Comparison of ENCODE assay signal across 21 cellular contexts in genomic region chr2:225254363-225254762, GRCh38.
DNase-seq lines count a peak whose midpoint lies in the region; ATAC-seq and TF ChIP-seq lines count a peak whose summit lies in the region.
"Had no signal": no experiment of that assay in that cellular context is flagged by ENCODE, and none has a peak within 500 bp of the region (broad histone marks: within the 10 kb centered on the region; RNA-seq: fewer than 3 reads in every experiment).

No MANE protein-coding gene starts in this region.

- TF ChIP-seq CTCF in IMR-90 (conservative IDR thresholded peaks at IDR 0.05; ENCODE audit: low read depth, low read length), result no peak
- no peak for TF ChIP-seq CTCF in retinal pigment epithelial cell (conservative IDR thresholded peaks at IDR 0.05; ENCODE audit: low read depth, low read length)

- dilution Hi-C loops in IMR-90 (cut with HindIII; ENCODE audit: low sequenced_read_pairs, unreplicated experiment), result no loop called here

- no peak overlapping the region for H4K8ac ChIP-seq in IMR-90 (ENCODE audit: low read depth in 2 of 2, low read length in 2 of 2)
- no peak overlapping the region for H4K8ac ChIP-seq in mesendoderm (ENCODE audit: low read depth, low read length)

- H3K27me3 ChIP-seq in IMR-90 (ENCODE audit: control insufficient read depth, insufficient read depth, low read length) (no peaks in the 10 kb centered on the region; the same call in 1 of the 2 replicates), mesendoderm (ENCODE audit: insufficient read depth, low read length, poor library complexity) (no peaks in the 10 kb centered on the region)
- H3K27me3 ChIP-seq: BLaER1 treated with 17β-estradiol and CSF1 and Interleukin-3, amounts not matched to agents 10 nM and 100 nM had no signal

- H3K36me3 ChIP-seq in IMR-90 (ENCODE audit: control insufficient read depth, insufficient read depth, low read length) (no peaks in the 10 kb centered on the region), SK-N-MC (ENCODE audit: insufficient read depth, low read length) (no peaks in the 10 kb centered on the region), mesendoderm (ENCODE audit: control insufficient read depth, insufficient read depth, low read length) (no peaks in the 10 kb centered on the region)
- H3K36me3 ChIP-seq: BLaER1 treated with 17β-estradiol and CSF1 and Interleukin-3, amounts not matched to agents 10 nM and 100 nM had no signal

- WGBS in IMR-90 (ENCODE audit: extremely low coverage in 2 of 2, insufficient read length in 1 of 2), 2 experiments, result no CpG with 5 or more reads among the region's 3 CpGs
- WGBS in mesendoderm (ENCODE audit: extremely low coverage, insufficient coverage, low lambda C conversion rate), result no CpG with 5 or more reads among the region's 3 CpGs

- H2BK20ac ChIP-seq in IMR-90 (ENCODE audit: low read depth, low read length), result no peak overlapping the region

- H3K79me1 ChIP-seq in IMR-90 (ENCODE audit: low read depth in 1 of 2, low read length in 2 of 2) (no peaks in the 10 kb centered on the region), mesendoderm (ENCODE audit: low read length) (no peaks in the 10 kb centered on the region)

- H2BK15ac ChIP-seq in IMR-90 (ENCODE audit: low read depth, low read length), result no peak overlapping the region
- no peak overlapping the region for H2BK15ac ChIP-seq in mesendoderm (replicated peaks; ENCODE audit: low read depth)

- H3K9me1 ChIP-seq in IMR-90 (ENCODE audit: insufficient read depth, low read length), result no peaks in the 10 kb centered on the region

- H3K79me2 ChIP-seq in mesendoderm (ENCODE audit: control insufficient read depth, insufficient read depth, low read length), result no peaks in the 10 kb centered on the region

- CTCF ChIA-PET in IMR-90 (lab: Yijun Ruan, JAX), result interaction anchor here (0.6 kb wide), 1 partner anchor 131 kb away, joined by 5 read pairs; no protein-coding TSS in a partner anchor

- no peak overlapping the region for H2AK9ac ChIP-seq in IMR-90 (replicated peaks; ENCODE audit: low read depth, low read length, poor library complexity)

- H3K9me3 ChIP-seq in IMR-90 (ENCODE audit: control insufficient read depth, insufficient read depth, low read length) (no peaks in the 10 kb centered on the region), SK-N-MC (ENCODE audit: low read depth, low read length) (no peaks in the 10 kb centered on the region)

- no peak overlapping the region for H2BK120ac ChIP-seq in IMR-90 (ENCODE audit: low read depth, low read length)
- no peak overlapping the region for H2BK120ac ChIP-seq in mesendoderm (ENCODE audit: low read depth, low read length)

- H4K5ac ChIP-seq in IMR-90 (ENCODE audit: low read depth, low read length) (no peak overlapping the region), mesendoderm (ENCODE audit: low read length) (no peak overlapping the region)

- no peak overlapping the region for H3K18ac ChIP-seq in IMR-90 (ENCODE audit: low read depth, low read length)
- H3K18ac ChIP-seq in mesendoderm (ENCODE audit: low read length), result no peak overlapping the region

- TF ChIP-seq RAD21 in IMR-90 (IDR thresholded peaks at IDR 0.05; ENCODE audit: low read length), result no peak

- no peak overlapping the region for H2AFZ ChIP-seq in IMR-90 (replicated peaks; ENCODE audit: low read length, poor library complexity)
- H2AFZ ChIP-seq: GM23248 had no signal

- no peak overlapping the region for H3K4me2 ChIP-seq in IMR-90 (ENCODE audit: low read depth, low read length)
- no peak overlapping the region for H3K4me2 ChIP-seq in mesendoderm (ENCODE audit: low read length)
- H3K4me2 ChIP-seq: BLaER1 treated with 17β-estradiol and CSF1 and Interleukin-3, amounts not matched to agents 10 nM and 100 nM had no signal

- H3K4me1 ChIP-seq in IMR-90 (ENCODE audit: control insufficient read depth, insufficient read depth, low read length) (no peaks in the 10 kb centered on the region), mesendoderm (ENCODE audit: control insufficient read depth, low read depth, low read length) (no peaks in the 10 kb centered on the region)
- H3K4me1 ChIP-seq: BLaER1 treated with 17β-estradiol and CSF1 and Interleukin-3, amounts not matched to agents 10 nM and 100 nM had no signal

- ATAC-seq in IMR-90 (ENCODE audit: low read depth), result no peak
- ATAC-seq: CD8-positive, alpha-beta T cell; GM12878; HCT116 had no signal

- POLR2A ChIA-PET in IMR-90 (lab: Charles Lee; ENCODE audit: unreplicated experiment), result no interaction called here

- no peak overlapping the region for H3K14ac ChIP-seq in IMR-90 (replicated peaks; ENCODE audit: low read depth, low read length)

- TF ChIP-seq POLR2A in IMR-90 (IDR thresholded peaks at IDR 0.05; ENCODE audit: low read depth, low read length), result no peak

- intact Hi-C loops in IMR-90 (cut with micrococcal nuclease), result no loop called here

- H3K27ac ChIP-seq in IMR-90 (ENCODE audit: insufficient read depth, low read length), result no peak overlapping the region
- no peak overlapping the region; the same call in 1 of the 2 replicates for H3K27ac ChIP-seq in SK-N-MC
- no peak overlapping the region for H3K27ac ChIP-seq in mesendoderm (ENCODE audit: low read depth, low read length)
- H3K27ac ChIP-seq: 22Rv1; BLaER1 treated with 17β-estradiol and CSF1 and Interleukin-3, amounts not matched to agents 10 nM and 100 nM; GM23248 had no signal

- no peak overlapping the region for H2BK5ac ChIP-seq in IMR-90 (ENCODE audit: low read depth, low read length, poor library complexity, severe bottlenecking)
- H2BK5ac ChIP-seq in mesendoderm (ENCODE audit: low read length), result no peak overlapping the region

- H3K23ac ChIP-seq in IMR-90 (ENCODE audit: low read depth, low read length), result no peak overlapping the region
- no peak overlapping the region for H3K23ac ChIP-seq in mesendoderm (ENCODE audit: low read length)

- no peaks in the 10 kb centered on the region for H4K20me1 ChIP-seq in IMR-90 (ENCODE audit: insufficient read depth, low read length)
- H4K20me1 ChIP-seq: BLaER1 treated with 17β-estradiol and CSF1 and Interleukin-3, amounts not matched to agents 10 nM and 100 nM had no signal

- H2AK5ac ChIP-seq in IMR-90 (ENCODE audit: low read depth, low read length) (no peak overlapping the region), mesendoderm (ENCODE audit: low read length) (no peak overlapping the region)

- no peak overlapping the region for H3K4ac ChIP-seq in IMR-90 (ENCODE audit: low read depth, low read length)
- no peak overlapping the region for H3K4ac ChIP-seq in mesendoderm (ENCODE audit: low read depth, low read length)

- in situ Hi-C loops in IMR-90 (cut with MboI; ENCODE audit: low sequenced_read_pairs), result no loop called here

- no peak overlapping the region for H3K56ac ChIP-seq in IMR-90 (ENCODE audit: extremely low read depth, insufficient read depth, low read length)
- no peak overlapping the region for H3K56ac ChIP-seq in mesendoderm (ENCODE audit: low read length)

- no peak overlapping the region for H4K91ac ChIP-seq in IMR-90 (ENCODE audit: insufficient read depth, low read depth, low read length)

- H3K4me3 ChIP-seq in IMR-90 (ENCODE audit: insufficient read depth, low read depth, low read length) (no peak overlapping the region), SK-N-MC (0 out of 2 replicates have a peak overlapping the region, but pooled peaks have one; percentile 8), retinal pigment epithelial cell (ENCODE audit: low read length) (no peak overlapping the region), mesendoderm (ENCODE audit: low read length) (no peak overlapping the region)
- H3K4me3 ChIP-seq: BLaER1 treated with 17β-estradiol and CSF1 and Interleukin-3, amounts not matched to agents 10 nM and 100 nM; GM12878; GM23248 had no signal

- DNase-seq in NCI-H82 (lab: John Stamatoyannopoulos, UW), result peak; percentile 6
- no peak for DNase-seq in NCI-H82 treated with DMSO at 0.1 percent for 48 hours (lab: John Stamatoyannopoulos, UW; ENCODE audit: unreplicated experiment)
- no peak for DNase-seq in IMR-90
- no peak for DNase-seq in SK-N-MC (ENCODE audit: low read depth, low spot score)
- peak; percentile 52 for DNase-seq in retinal pigment epithelial cell (ENCODE audit: low read depth)
- no peak for DNase-seq in NCI-H2029 treated with DMSO at 0.1 percent for 48 hours (lab: John Stamatoyannopoulos, UW)
- DNase-seq in mesendoderm, result no peak
- DNase-seq in NCI-H1105 treated with DMSO at 0.1 percent for 48 hours (lab: John Stamatoyannopoulos, UW), result no peak
- DNase-seq: Calu3; CD8-positive, alpha-beta T cell; DMS 273 treated with DMSO at 0.1 percent for 48 hours; DMS53; DND-41; EL; GM23248; H7; HFFc6 had no signal

- BruUV-seq in IMR-90 (replicated peaks; lab: Mats Ljungman, UMichigan), result no TSS peak

- H3K9ac ChIP-seq in IMR-90 (ENCODE audit: low read depth, low read length), result no peak overlapping the region
- no peak overlapping the region for H3K9ac ChIP-seq in SK-N-MC (ENCODE audit: insufficient read length)
- H3K9ac ChIP-seq in mesendoderm (ENCODE audit: low read length), result no peak overlapping the region
- H3K9ac ChIP-seq: BLaER1 treated with 17β-estradiol and CSF1 and Interleukin-3, amounts not matched to agents 10 nM and 100 nM; GM23248 had no signal

TF ChIP-seq in IMR-90, 13 proteins besides CTCF, POLR2A, EP300 and RAD21:
- no peak for TF ChIP-seq RFX5 (IDR thresholded peaks at IDR 0.05; ENCODE audit: low read depth, low read length)
- TF ChIP-seq MAFK (IDR thresholded peaks at IDR 0.05; ENCODE audit: low read depth, low read length), result peak; percentile 53

Comparison
In these comparisons a context has a peak if more than half of its experiments do, and no peak if none do; other contexts are left out.
1. DNase-seq: peak in NCI-H82 (single experiment) and retinal pigment epithelial cell (single experiment); none in NCI-H82 treated with DMSO at 0.1 percent for 48 hours (single experiment), IMR-90 (single experiment), SK-N-MC (single experiment), NCI-H2029 treated with DMSO at 0.1 percent for 48 hours (single experiment), mesendoderm (single experiment) and NCI-H1105 treated with DMSO at 0.1 percent for 48 hours (single experiment).